ENCODE assay signal across 25 cellular contexts in genomic region chr7:92820191-92820590, GRCh38. TPM values are rescaled to one million over a fixed set of nuclear protein-coding genes. Genes with fewer than 3 reads are reported as not detected.
DNase-seq lines count a peak whose midpoint lies in the region; ATAC-seq and TF ChIP-seq lines count a peak whose summit lies in the region.
"Had no signal": no experiment of that assay in that cellular context is flagged by ENCODE, and none has a peak within 500 bp of the region (broad histone marks: within the 10 kb centered on the region; RNA-seq: fewer than 3 reads in every experiment).

No MANE protein-coding gene starts in this region.

- H2AK9ac ChIP-seq in IMR-90 (replicated peaks; ENCODE audit: low read depth, low read length, poor library complexity), result no peak overlapping the region

- intact Hi-C loops in MCF 10A (cut with micrococcal nuclease) (no loop called here), breast epithelium (cut with DNase I; ENCODE audit: low total_unique reads) (no loop called here), IMR-90 (cut with micrococcal nuclease) (no loop called here)

- dilution Hi-C loops in IMR-90 (cut with HindIII; ENCODE audit: low sequenced_read_pairs, unreplicated experiment), result no loop called here

- H3K27ac Mint-ChIP-seq in MCF 10A (ENCODE audit: low read depth, unreplicated experiment), result peak overlapping the region; percentile 30
- H3K27ac Mint-ChIP-seq in activated T-helper 17 cell treated with anti-CD3 and anti-CD28 coated beads, Interleukin-2, amount 50 U/mL, for 72 hours, result peak overlapping the region; percentile 64
- H3K27ac Mint-ChIP-seq in stimulated activated effector memory CD8-positive, alpha-beta T cell treated with anti-CD3 and anti-CD28 coated beads, Interleukin-12 subunit alpha, Interleukin-12 subunit beta, amount 100 ng/mL, for 72 hours, result no peak overlapping the region
- H3K27ac Mint-ChIP-seq in naive thymus-derived CD8-positive, alpha-beta T cell, result peak overlapping the region in 1 of 10 donors; percentile 20
- H3K27ac Mint-ChIP-seq: activated naive CD8-positive, alpha-beta T cell treated with anti-CD3 and anti-CD28 coated beads, Interleukin-2, amount 50 U/mL, for 24 hours; effector memory CD8-positive, alpha-beta T cell; H9 had no signal

- no peak overlapping the region for H4K91ac ChIP-seq in IMR-90 (ENCODE audit: insufficient read depth, low read depth, low read length)

- H3K27me3 Mint-ChIP-seq in MCF 10A (ENCODE audit: insufficient read depth, unreplicated experiment), result no peaks in the 10 kb centered on the region
- no peaks in the 10 kb centered on the region for H3K27me3 Mint-ChIP-seq in activated T-helper 17 cell treated with anti-CD3 and anti-CD28 coated beads, Interleukin-2, amount 50 U/mL, for 72 hours
- H3K27me3 Mint-ChIP-seq in naive thymus-derived CD8-positive, alpha-beta T cell, result no peaks in the 10 kb centered on the region
- H3K27me3 Mint-ChIP-seq: activated naive CD8-positive, alpha-beta T cell treated with anti-CD3 and anti-CD28 coated beads, Interleukin-2, amount 50 U/mL, for 24 hours; effector memory CD8-positive, alpha-beta T cell had no signal

- H3K4ac ChIP-seq in IMR-90 (ENCODE audit: low read depth, low read length), result no peak overlapping the region

- no peak overlapping the region for H2BK120ac ChIP-seq in IMR-90 (ENCODE audit: low read depth, low read length)

- no peak overlapping the region for H4K8ac ChIP-seq in IMR-90 (ENCODE audit: low read depth in 2 of 2, low read length in 2 of 2)

- H3K4me3 Mint-ChIP-seq in MCF 10A (ENCODE audit: unreplicated experiment), result no peak overlapping the region
- H3K4me3 Mint-ChIP-seq in activated T-helper 17 cell treated with anti-CD3 and anti-CD28 coated beads, Interleukin-2, amount 50 U/mL, for 72 hours, result peak overlapping the region; percentile 79
- H3K4me3 Mint-ChIP-seq in stimulated activated effector memory CD8-positive, alpha-beta T cell treated with anti-CD3 and anti-CD28 coated beads, Interleukin-12 subunit alpha, Interleukin-12 subunit beta, amount 100 ng/mL, for 72 hours, result peak overlapping the region; percentile 10
- no peak overlapping the region for H3K4me3 Mint-ChIP-seq in naive thymus-derived CD8-positive, alpha-beta T cell
- H3K4me3 Mint-ChIP-seq: activated naive CD8-positive, alpha-beta T cell treated with anti-CD3 and anti-CD28 coated beads, Interleukin-2, amount 50 U/mL, for 24 hours; effector memory CD8-positive, alpha-beta T cell; H9 had no signal

- no peak overlapping the region for H3K23ac ChIP-seq in IMR-90 (ENCODE audit: low read depth, low read length)

- peaks cover 0 to 31% of the 10 kb centered on the region in 2 experiments; a peak in 2 of 4 replicates for H3K79me1 ChIP-seq in IMR-90 (ENCODE audit: low read depth in 1 of 2, low read length in 2 of 2)

- H3K27ac ChIP-seq in breast epithelium, result no peak overlapping the region
- H3K27ac ChIP-seq in IMR-90 (ENCODE audit: insufficient read depth, low read length), result no peak overlapping the region
- H3K27ac ChIP-seq: BLaER1 treated with 17β-estradiol and CSF1 and Interleukin-3, amounts not matched to agents 10 nM and 100 nM; HL-60; neutrophil; psoas muscle; suprapubic skin had no signal

- H3K36me3 ChIP-seq in breast epithelium (no peaks in the 10 kb centered on the region), IMR-90 (ENCODE audit: control insufficient read depth, insufficient read depth, low read length) (peaks cover 2% of the 10 kb centered on the region)
- H3K36me3 ChIP-seq: neutrophil, sigmoid colon, suprapubic skin had no signal

- CTCF ChIA-PET in MCF 10A (lab: Yijun Ruan, JAX), result interaction anchor here (1.8 kb wide), 1 partner anchor 11 kb away, joined by 4 read pairs; no protein-coding TSS in a partner anchor
- CTCF ChIA-PET in IMR-90 (lab: Yijun Ruan, JAX), result interaction anchor here (1.2 kb wide), 1 partner anchor 11 kb away, joined by 3 read pairs; no protein-coding TSS in a partner anchor

- no peak overlapping the region for H2BK15ac ChIP-seq in IMR-90 (ENCODE audit: low read depth, low read length)

- peaks cover 5% of the 10 kb centered on the region; the same call in 1 of the 2 replicates for H3K9me1 ChIP-seq in IMR-90 (ENCODE audit: insufficient read depth, low read length)

- no peak for DNase-seq in MCF 10A (ENCODE audit: unreplicated experiment)
- DNase-seq in breast epithelium (ENCODE audit: low spot score in 2 of 2), result no peak
- DNase-seq in IMR-90, result no peak
- DNase-seq in stimulated activated effector memory CD8-positive, alpha-beta T cell treated with anti-CD3 and anti-CD28 coated beads, Interleukin-12 subunit alpha, Interleukin-12 subunit beta, amount 100 ng/mL, for 72 hours (ENCODE audit: low spot score in 2 of 2), result no peak
- no peak for DNase-seq in NCI-H146 treated with DMSO at 0.1 percent for 48 hours (lab: John Stamatoyannopoulos, UW; ENCODE audit: unreplicated experiment)
- no peak for DNase-seq in SKM-1 (lab: John Stamatoyannopoulos, UW; ENCODE audit: unreplicated experiment)
- no peak for DNase-seq in naive thymus-derived CD8-positive, alpha-beta T cell
- DNase-seq: activated CD4-positive, alpha-beta T cell treated with anti-CD3 and anti-CD28 coated beads, Interleukin-2, amount 50 U/mL, for 1 hour; activated naive CD8-positive, alpha-beta T cell treated with anti-CD3 and anti-CD28 coated beads, Interleukin-2, amount 50 U/mL, for 24 hours; caudate nucleus; effector memory CD8-positive, alpha-beta T cell; H9; Kasumi-1; NCI-H146; NCI-H2107; psoas muscle; SHP77 treated with DMSO at 0.1 percent for 48 hours; sigmoid colon; stimulated activated CD4-positive, alpha-beta T cell treated with anti-CD3 and anti-CD28 coated beads, Interleukin-4, amount 100 ng/mL, for 24 hours had no signal

- no peak for TF ChIP-seq RAD21 in IMR-90 (IDR thresholded peaks at IDR 0.05; ENCODE audit: low read length)

- H3K27me3 ChIP-seq in breast epithelium (no peaks in the 10 kb centered on the region), IMR-90 (ENCODE audit: control insufficient read depth, insufficient read depth, low read length) (no peaks in the 10 kb centered on the region)
- H3K27me3 ChIP-seq: BLaER1 treated with 17β-estradiol and CSF1 and Interleukin-3, amounts not matched to agents 10 nM and 100 nM; neutrophil; sigmoid colon; suprapubic skin had no signal

- H3K4me2 ChIP-seq in IMR-90 (ENCODE audit: low read depth, low read length), result peak overlapping the region; percentile 22; the same call in 1 of the 2 replicates
- H3K4me2 ChIP-seq: BLaER1 treated with 17β-estradiol and CSF1 and Interleukin-3, amounts not matched to agents 10 nM and 100 nM had no signal

- H2BK20ac ChIP-seq in IMR-90 (ENCODE audit: low read depth, low read length), result no peak overlapping the region

- H3K9ac ChIP-seq in IMR-90 (ENCODE audit: low read depth, low read length), result no peak overlapping the region
- H3K9ac ChIP-seq: BLaER1 treated with 17β-estradiol and CSF1 and Interleukin-3, amounts not matched to agents 10 nM and 100 nM had no signal

- peak; percentile 41; the same call in 1 of the 2 replicates for ATAC-seq in IMR-90 (ENCODE audit: low read depth)
- ATAC-seq in activated T-helper 17 cell treated with anti-CD3 and anti-CD28 coated beads, Interleukin-2, amount 50 U/mL, for 72 hours (replicated peaks), result no peak
- no peak for ATAC-seq in stimulated activated effector memory CD8-positive, alpha-beta T cell treated with anti-CD3 and anti-CD28 coated beads, Interleukin-12 subunit alpha, Interleukin-12 subunit beta, amount 100 ng/mL, for 72 hours
- ATAC-seq in naive thymus-derived CD8-positive, alpha-beta T cell, result no peak
- ATAC-seq: activated naive CD8-positive, alpha-beta T cell treated with anti-CD3 and anti-CD28 coated beads, Interleukin-2, amount 50 U/mL, for 24 hours; effector memory CD8-positive, alpha-beta T cell; left lobe of liver; psoas muscle had no signal

- H3K4me3 ChIP-seq in breast epithelium (no peak overlapping the region), IMR-90 (ENCODE audit: insufficient read depth, low read depth, low read length) (no peak overlapping the region)
- H3K4me3 ChIP-seq: BLaER1 treated with 17β-estradiol and CSF1 and Interleukin-3, amounts not matched to agents 10 nM and 100 nM; psoas muscle; sigmoid colon; suprapubic skin had no signal

- H3K4me1 Mint-ChIP-seq in MCF 10A (ENCODE audit: insufficient read depth, unreplicated experiment), result peaks cover 30% of the 10 kb centered on the region
- H3K4me1 Mint-ChIP-seq in activated T-helper 17 cell treated with anti-CD3 and anti-CD28 coated beads, Interleukin-2, amount 50 U/mL, for 72 hours, result peaks cover 56% of the 10 kb centered on the region
- H3K4me1 Mint-ChIP-seq in stimulated activated effector memory CD8-positive, alpha-beta T cell treated with anti-CD3 and anti-CD28 coated beads, Interleukin-12 subunit alpha, Interleukin-12 subunit beta, amount 100 ng/mL, for 72 hours, result peaks cover 80% of the 10 kb centered on the region
- peaks cover 12 to 49% (median 29%) of the 10 kb centered on the region in 4 donors for H3K4me1 Mint-ChIP-seq in naive thymus-derived CD8-positive, alpha-beta T cell

- H3K56ac ChIP-seq in IMR-90 (ENCODE audit: extremely low read depth, insufficient read depth, low read length), result no peak overlapping the region

- peaks cover 29% of the 10 kb centered on the region for H3K9me3 Mint-ChIP-seq in MCF 10A (ENCODE audit: unreplicated experiment)
- H3K9me3 Mint-ChIP-seq in activated T-helper 17 cell treated with anti-CD3 and anti-CD28 coated beads, Interleukin-2, amount 50 U/mL, for 72 hours, result no peaks in the 10 kb centered on the region
- H3K9me3 Mint-ChIP-seq in stimulated activated effector memory CD8-positive, alpha-beta T cell treated with anti-CD3 and anti-CD28 coated beads, Interleukin-12 subunit alpha, Interleukin-12 subunit beta, amount 100 ng/mL, for 72 hours, result peaks cover 4% of the 10 kb centered on the region
- peaks cover 7 to 27% (median 14%) of the 10 kb centered on the region in 9 donors for H3K9me3 Mint-ChIP-seq in naive thymus-derived CD8-positive, alpha-beta T cell
- H3K9me3 Mint-ChIP-seq: activated naive CD8-positive, alpha-beta T cell treated with anti-CD3 and anti-CD28 coated beads, Interleukin-2, amount 50 U/mL, for 24 hours had no signal

- no peaks in the 10 kb centered on the region for H3K4me1 ChIP-seq in breast epithelium
- H3K4me1 ChIP-seq in IMR-90 (ENCODE audit: control insufficient read depth, insufficient read depth, low read length), result peaks cover 2% of the 10 kb centered on the region; the same call in 1 of the 2 replicates
- H3K4me1 ChIP-seq: BLaER1 treated with 17β-estradiol and CSF1 and Interleukin-3, amounts not matched to agents 10 nM and 100 nM; psoas muscle; suprapubic skin had no signal

- H2BK5ac ChIP-seq in IMR-90 (ENCODE audit: low read depth, low read length, poor library complexity, severe bottlenecking), result peak overlapping the region; percentile 5

- no peaks in the 10 kb centered on the region for H3K36me3 Mint-ChIP-seq in MCF 10A (ENCODE audit: insufficient read depth, unreplicated experiment)
- peaks cover 79% of the 10 kb centered on the region for H3K36me3 Mint-ChIP-seq in activated T-helper 17 cell treated with anti-CD3 and anti-CD28 coated beads, Interleukin-2, amount 50 U/mL, for 72 hours (ENCODE audit: low read depth)
- H3K36me3 Mint-ChIP-seq in stimulated activated effector memory CD8-positive, alpha-beta T cell treated with anti-CD3 and anti-CD28 coated beads, Interleukin-12 subunit alpha, Interleukin-12 subunit beta, amount 100 ng/mL, for 72 hours, result peaks cover 84% of the 10 kb centered on the region
- H3K36me3 Mint-ChIP-seq in naive thymus-derived CD8-positive, alpha-beta T cell, result peaks cover 7 to 27% (median 24%) of the 10 kb centered on the region in 3 donors

- no peak for TF ChIP-seq POLR2A in breast epithelium (IDR thresholded peaks at IDR 0.05)
- TF ChIP-seq POLR2A in IMR-90 (IDR thresholded peaks at IDR 0.05; ENCODE audit: low read depth, low read length), result no peak

- BruUV-seq in MCF 10A (replicated peaks; lab: Mats Ljungman, UMichigan) (no TSS peak), IMR-90 (replicated peaks; lab: Mats Ljungman, UMichigan) (no TSS peak)

- WGBS in IMR-90 (ENCODE audit: extremely low coverage in 2 of 2, insufficient read length in 1 of 2), 2 experiments, result 83% methylated on average over 1 of the region's 3 CpGs; no CpG with 5 or more reads in 1 of the 2 experiments

- no peak overlapping the region for H2AFZ ChIP-seq in IMR-90 (replicated peaks; ENCODE audit: low read length, poor library complexity)

- TF ChIP-seq CTCF in MCF 10A (IDR thresholded peaks at IDR 0.05; ENCODE audit: unreplicated experiment) (no peak), breast epithelium (IDR thresholded peaks at IDR 0.05) (no peak), IMR-90 (conservative IDR thresholded peaks at IDR 0.05; ENCODE audit: low read depth, low read length) (no peak)

- POLR2A ChIA-PET in MCF 10A (lab: Yijun Ruan, JAX), result interaction anchor here (0.6 to 1.6 kb wide), 7 partner anchors 12 to 185 kb away, joined by 3 to 6 read pairs (median 4); no protein-coding TSS in a partner anchor
- POLR2A ChIA-PET in IMR-90 (lab: Charles Lee; ENCODE audit: unreplicated experiment), result no interaction called here
- POLR2A ChIA-PET in naive thymus-derived CD8-positive, alpha-beta T cell (lab: Charles Lee), result no interaction called here

- peaks cover 75% of the 10 kb centered on the region for H4K20me1 ChIP-seq in IMR-90 (ENCODE audit: insufficient read depth, low read length)
- H4K20me1 ChIP-seq: BLaER1 treated with 17β-estradiol and CSF1 and Interleukin-3, amounts not matched to agents 10 nM and 100 nM had no signal

- H4K5ac ChIP-seq in IMR-90 (ENCODE audit: low read depth, low read length), result no peak overlapping the region

- no peak overlapping the region for H3K18ac ChIP-seq in IMR-90 (ENCODE audit: low read depth, low read length)

- H3K9me3 ChIP-seq in breast epithelium (peaks cover 0 to 4% of the 10 kb centered on the region in 2 donors), IMR-90 (ENCODE audit: control insufficient read depth, insufficient read depth, low read length) (peaks cover 1% of the 10 kb centered on the region; the same call in 1 of the 2 replicates)
- H3K9me3 ChIP-seq: neutrophil, sigmoid colon, suprapubic skin had no signal

- in situ Hi-C loops in IMR-90 (cut with MboI; ENCODE audit: low sequenced_read_pairs), result no loop called here

- H2AK5ac ChIP-seq in IMR-90 (ENCODE audit: low read depth, low read length), result no peak overlapping the region

- no peak overlapping the region for H3K14ac ChIP-seq in IMR-90 (replicated peaks; ENCODE audit: low read depth, low read length)

RNA-seq across cellular contexts. Expression of gene CDK6, which starts 16.2 kb away (rescaled TPM):
- total RNA-seq in MCF 10A (2022) (89.8 and 124 TPM in 2 replicates), breast epithelium (10 to 100 TPM; 12.8 to 26.2 (median 23.6) TPM), IMR-90 (2012; rRNA removed) (131 and 195 TPM in 2 replicates)
- polyA plus RNA-seq in IMR-90 (2012; rRNA removed), result 21.5 and 22.2 TPM in 2 replicates
- 13.8 and 26.3 TPM in 2 replicates for polyA plus RNA-seq in IMR-90 (2012; cell fraction: cytosol; rRNA removed)
- 36.7 and 50.1 TPM in 2 replicates for polyA plus RNA-seq in IMR-90 (2012; cell fraction: nucleus; rRNA removed; ENCODE audit: low replicate concordance)
- total RNA-seq in activated T-helper 17 cell treated with anti-CD3 and anti-CD28 coated beads, Interleukin-2, amount 50 U/mL, for 72 hours, result 100 to 1,000 TPM; 151 to 222 TPM
- 10 to 100 TPM; 12.4 to 12.9 TPM for total RNA-seq in naive thymus-derived CD8-positive, alpha-beta T cell
- polyA plus RNA-seq in naive thymus-derived CD8-positive, alpha-beta T cell, result 10 to 100 TPM; 10.1 to 29.4 (median 17.7) TPM

Comparison
In these comparisons a context has a peak if more than half of its experiments do, and no peak if none do; other contexts are left out.
1. H3K4me3 Mint-ChIP-seq: peak in activated T-helper 17 cell treated with anti-CD3 and anti-CD28 coated beads, Interleukin-2, amount 50 U/mL, for 72 hours (single experiment) and stimulated activated effector memory CD8-positive, alpha-beta T cell treated with anti-CD3 and anti-CD28 coated beads, Interleukin-12 subunit alpha, Interleukin-12 subunit beta, amount 100 ng/mL, for 72 hours (single experiment); none in MCF 10A (single experiment) and naive thymus-derived CD8-positive, alpha-beta T cell (0 of 10).